In the genomic region with DNA sequence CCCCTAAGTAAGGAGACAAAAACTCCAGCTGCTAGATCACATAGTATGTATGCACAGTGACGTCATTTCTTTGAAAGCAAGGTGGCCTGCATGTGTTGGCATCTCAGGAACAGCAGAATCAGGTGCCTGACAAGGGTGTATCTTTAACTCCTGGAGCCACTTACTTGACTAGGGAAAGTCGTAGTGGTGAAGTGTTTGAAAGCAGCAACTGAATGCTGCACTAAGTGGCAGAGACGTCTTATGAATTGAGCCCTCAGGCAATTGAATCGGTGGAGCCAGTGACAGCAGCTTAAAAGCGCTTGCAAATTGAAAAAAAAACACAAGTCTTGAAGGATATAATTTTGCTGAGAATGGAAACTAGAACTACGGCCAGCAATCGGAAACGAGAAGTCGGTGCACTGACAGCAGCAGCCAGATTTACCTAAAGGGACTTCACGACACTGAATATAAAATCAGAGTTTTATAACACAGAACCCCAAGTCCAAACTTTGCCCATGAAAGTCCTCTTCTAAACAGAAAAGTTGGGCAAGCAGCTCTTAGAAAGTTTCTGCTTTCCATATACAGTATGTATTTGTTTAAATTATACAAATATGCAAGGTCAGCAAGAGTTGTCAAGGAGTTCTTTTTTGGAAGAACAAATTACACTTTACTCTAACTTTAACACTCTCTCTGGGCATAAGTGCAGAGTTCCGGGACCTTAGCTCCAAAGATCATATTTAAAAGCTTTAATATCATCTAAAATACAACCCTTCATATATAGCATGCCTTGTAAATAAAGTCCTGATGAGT, we compare ENCODE assay signal across 1 cellular context.
TF ChIP-seq lines count a peak whose summit lies in the region.

No MANE protein-coding gene starts in this region.

TF ChIP-seq in IMR-90, 13 proteins besides CTCF, POLR2A, EP300 and RAD21:
- TF ChIP-seq USF2 (IDR thresholded peaks at IDR 0.05; ENCODE audit: low read depth, low read length) = no peak
- peak; percentile 97 for TF ChIP-seq MAFK (IDR thresholded peaks at IDR 0.05; ENCODE audit: low read depth, low read length)
TF ChIP-seq in IMR-90: peak in this region for 1.
